Comparison of ENCODE assay signal across 1 cellular context in genomic region chr11:2269601-2270321, GRCh38.
TF ChIP-seq lines count a peak whose summit lies in the region.

No MANE protein-coding gene starts in this region.

TF ChIP-seq in HCT116, 20 proteins besides CTCF, POLR2A, EP300 and RAD21 (continued from another document):
- no peak for TF ChIP-seq ZBTB33 (IDR thresholded peaks at IDR 0.05; ENCODE audit: extremely low read depth, insufficient replicate concordance, low read length)
- no peak for TF ChIP-seq ELF1 (IDR thresholded peaks at IDR 0.05; ENCODE audit: borderline replicate concordance, low read depth)
- no peak for TF ChIP-seq JUND (IDR thresholded peaks at IDR 0.05)
- TF ChIP-seq ZFX (IDR thresholded peaks at IDR 0.05), result no peak
- no peak for TF ChIP-seq EZH2phosphoT487 (IDR thresholded peaks at IDR 0.05; ENCODE audit: borderline replicate concordance)
- TF ChIP-seq EGR1 (IDR thresholded peaks at IDR 0.05; ENCODE audit: low read depth), result no peak
- TF ChIP-seq FOSL1 (IDR thresholded peaks at IDR 0.05; ENCODE audit: low read depth), result no peak
